Comparison of ENCODE assay signal across 8 cellular contexts in genomic region chr5:151719228-151719861, GRCh38. TPM values are rescaled to one million over a fixed set of nuclear protein-coding genes. Genes with fewer than 3 reads are reported as not detected.
DNase-seq lines count a peak whose midpoint lies in the region; ATAC-seq, FAIRE-seq and TF ChIP-seq lines count a peak whose summit lies in the region.

No MANE protein-coding gene starts in this region.

- H3K79me2 ChIP-seq in PC-3 (ENCODE audit: low read length) (no peaks in the 10 kb centered on the region), fibroblast of lung (ENCODE audit: control insufficient read depth, insufficient read depth, low read length) (no peaks in the 10 kb centered on the region)

- CTCF ChIA-PET in PC-3 (lab: Charles Lee): no interaction called here

- H3K36me3 ChIP-seq in PC-3 (ENCODE audit: low read depth, low read length) (no peaks in the 10 kb centered on the region), fibroblast of lung (ENCODE audit: control insufficient read depth, insufficient read depth, low read length) (no peaks in the 10 kb centered on the region), small intestine (ENCODE audit: control insufficient read depth in 2 of 2, insufficient read depth in 2 of 2, low read length in 2 of 2) (no peaks in the 10 kb centered on the region)

- no peaks in the 10 kb centered on the region for H3F3A ChIP-seq in PC-3 (ENCODE audit: low read length, unreplicated experiment)

- H2AFZ ChIP-seq in PC-3 (ENCODE audit: low read length) (no peak overlapping the region), fibroblast of lung (ENCODE audit: low read length) (no peak overlapping the region)

- H3K27ac ChIP-seq in PC-3 (ENCODE audit: low read length): no peak overlapping the region
- H3K27ac ChIP-seq in fibroblast of lung (ENCODE audit: insufficient read depth, low read length): peak overlapping the region; percentile 31
- no peak overlapping the region for H3K27ac ChIP-seq in small intestine (ENCODE audit: low read depth in 1 of 2, low read length in 1 of 2)

- no peak for FAIRE-seq in small intestine (lab: Jason Lieb, UNC)

- POLR2A ChIA-PET in PC-3 (lab: Charles Lee; ENCODE audit: unreplicated experiment): no interaction called here

- no peaks in the 10 kb centered on the region for H3K9me2 ChIP-seq in PC-3 (replicated peaks; ENCODE audit: low read length)

- no peak overlapping the region for H3K4me2 ChIP-seq in PC-3 (ENCODE audit: low read length)
- H3K4me2 ChIP-seq in fibroblast of lung (ENCODE audit: extremely low read depth, insufficient read depth, low read length): no peak overlapping the region

- H3K4me3 ChIP-seq in PC-3 (ENCODE audit: low read length): no peak overlapping the region
- no peak overlapping the region for H3K4me3 ChIP-seq in fibroblast of lung (replicated peaks in 1 of 4; ENCODE audit: control extremely low read depth in 1 of 4, insufficient read depth in 1 of 4, low read depth in 3 of 4, low read length in 4 of 4)
- H3K4me3 ChIP-seq in small intestine (ENCODE audit: low read depth in 1 of 2, low read length in 2 of 2): no peak overlapping the region

- BruUV-seq in PC-3 (replicated peaks; lab: Mats Ljungman, UMichigan): no TSS peak

- H3K27me3 ChIP-seq in PC-3 (ENCODE audit: low read length) (no peaks in the 10 kb centered on the region), fibroblast of lung (ENCODE audit: control insufficient read depth, insufficient read depth, low read length) (no peaks in the 10 kb centered on the region), small intestine (ENCODE audit: control insufficient read depth in 2 of 2, insufficient read depth in 2 of 2, low read length in 2 of 2) (no peaks in the 10 kb centered on the region)

- ATAC-seq in PC-3 (peak; percentile 49; the same call in 1 of the 2 replicates), HG03039 (IDR thresholded peaks at IDR 0.05; ENCODE audit: unreplicated experiment) (no peak), HG02870 (IDR thresholded peaks at IDR 0.05; ENCODE audit: unreplicated experiment) (no peak), HG02588 (IDR thresholded peaks at IDR 0.05; ENCODE audit: unreplicated experiment) (no peak)

- peak; percentile 2 for DNase-seq in NOMO-1 treated with DMSO at 0.1 percent for 48 hours (lab: John Stamatoyannopoulos, UW; ENCODE audit: unreplicated experiment)
- no peak for DNase-seq in NOMO-1 treated with dmso at 0.1 percent for 144 hours (lab: John Stamatoyannopoulos, UW; ENCODE audit: unreplicated experiment)
- peak; percentile 54 for DNase-seq in PC-3
- DNase-seq in fibroblast of lung (ENCODE audit: low read depth in 2 of 2): peak; percentile 40 to 61
- DNase-seq in small intestine: peak; percentile 42

- WGBS in small intestine, 3 donors: 81 to 89% (median 86%) methylated on average over 4 of the region's 4 CpGs

- no peaks in the 10 kb centered on the region for H4K20me1 ChIP-seq in PC-3 (ENCODE audit: low read length)
- no peaks in the 10 kb centered on the region for H4K20me1 ChIP-seq in fibroblast of lung (ENCODE audit: control insufficient read depth, extremely low read depth, insufficient read depth, low read length)

- H3K4me1 ChIP-seq in PC-3 (ENCODE audit: insufficient read depth, low read length) (no peaks in the 10 kb centered on the region; the same call in 1 of the 2 replicates), fibroblast of lung (ENCODE audit: control insufficient read depth, extremely low read depth, insufficient read depth, low read length) (peaks cover 13% of the 10 kb centered on the region), small intestine (ENCODE audit: control insufficient read depth in 2 of 2, insufficient read depth in 1 of 2, low read depth in 1 of 2, low read length in 1 of 2) (no peaks in the 10 kb centered on the region)

- TF ChIP-seq CTCF in PC-3 (conservative IDR thresholded peaks at IDR 0.05; ENCODE audit: low read depth, low read length) (peak; percentile 64), fibroblast of lung (conservative IDR thresholded peaks at IDR 0.05 in 1 of 2, IDR thresholded peaks at IDR 0.05 in 1 of 2; ENCODE audit: low read depth in 1 of 2, low read length in 2 of 2) (peak; percentile 61 to 64)

- intact Hi-C loops in PC-3 (cut with micrococcal nuclease): no loop called here

- H3K9ac ChIP-seq in PC-3 (ENCODE audit: low read length): no peak overlapping the region
- H3K9ac ChIP-seq in fibroblast of lung (ENCODE audit: insufficient read depth, low read length): no peak overlapping the region

- no peaks in the 10 kb centered on the region for H3K9me3 ChIP-seq in PC-3 (ENCODE audit: low read length)
- no peaks in the 10 kb centered on the region for H3K9me3 ChIP-seq in fibroblast of lung (ENCODE audit: control insufficient read depth, insufficient read depth, low read depth, low read length)
- no peaks in the 10 kb centered on the region for H3K9me3 ChIP-seq in small intestine (ENCODE audit: control insufficient read depth, low read depth)

RNA-seq across cellular contexts. Expression of gene SPARC, which starts 32.6 kb away (rescaled TPM):
- 0.86 and 2.7 TPM in 2 replicates for total RNA-seq in PC-3 (2014; rRNA removed)
- 408 and 448 TPM in 2 replicates for total RNA-seq in fibroblast of lung
- polyA plus RNA-seq in fibroblast of lung: 3,177 and 6,513 TPM in 2 replicates
- polyA plus RNA-seq in fibroblast of lung (2012): 2,724 and 6,217 TPM in 2 replicates
- polyA minus RNA-seq in fibroblast of lung (ENCODE audit: low replicate concordance): 2,926 and 5,651 TPM in 2 replicates
- polyA plus RNA-seq in small intestine: 100 to 1,000 TPM in 1 of 3 donors, 10 to 100 TPM in 1, 1 to 10 TPM in 1; 9.6 to 242 (median 29.2) TPM

RNA-seq across cellular contexts. Expression of gene ATOX1, which starts 39.1 kb away (rescaled TPM):
- total RNA-seq in PC-3 (2014; rRNA removed): 81.4 and 122 TPM in 2 replicates
- 48.5 and 59.9 TPM in 2 replicates for total RNA-seq in fibroblast of lung
- 245 and 375 TPM in 2 replicates for polyA plus RNA-seq in fibroblast of lung
- 286 and 292 TPM in 2 replicates for polyA plus RNA-seq in fibroblast of lung (2012)
- polyA minus RNA-seq in fibroblast of lung (ENCODE audit: low replicate concordance): 169 and 197 TPM in 2 replicates
- polyA plus RNA-seq in small intestine: 100 to 1,000 TPM; 187 to 327 (median 326) TPM

RNA-seq across cellular contexts. Expression of gene G3BP1, which starts 52.4 kb away (rescaled TPM):
- total RNA-seq in PC-3 (2014; rRNA removed) (133 and 157 TPM in 2 replicates), fibroblast of lung (110 and 132 TPM in 2 replicates)
- polyA plus RNA-seq in fibroblast of lung (68.2 and 89.9 TPM in 2 replicates), small intestine (10 to 100 TPM; 11.9 to 36.8 (median 15.2) TPM)
- polyA plus RNA-seq in fibroblast of lung (2012): 117 and 143 TPM in 2 replicates
- 100.0 and 206 TPM in 2 replicates for polyA minus RNA-seq in fibroblast of lung (ENCODE audit: low replicate concordance)

Comparison
In these comparisons a context has a peak if more than half of its experiments do, and no peak if none do; other contexts are left out.
1. RNA of gene SPARC, which starts 32.6 kb away (total RNA-seq): 408 to 448 TPM in fibroblast of lung; 0.86 to 2.7 TPM in PC-3; every median in the first group is over 100 times any median in the second.